In genomic region chr14:64919215-64919614, GRCh38 we compare ENCODE assay signal across 1 cellular context.
TF ChIP-seq lines count a peak whose summit lies in the region.

No MANE protein-coding gene starts in this region.

TF ChIP-seq in A549, 52 proteins besides CTCF, POLR2A, EP300 and RAD21 (continued from another document):
- TF ChIP-seq REST (IDR thresholded peaks at IDR 0.05) (no peak), EHF (CRISPR knock-in tag; IDR thresholded peaks at IDR 0.05) (no peak), JUNB (IDR thresholded peaks at IDR 0.05) (no peak), SMC3 (IDR thresholded peaks at IDR 0.05) (no peak)
